Comparison of ENCODE assay signal across 8 cellular contexts in the genomic region with DNA sequence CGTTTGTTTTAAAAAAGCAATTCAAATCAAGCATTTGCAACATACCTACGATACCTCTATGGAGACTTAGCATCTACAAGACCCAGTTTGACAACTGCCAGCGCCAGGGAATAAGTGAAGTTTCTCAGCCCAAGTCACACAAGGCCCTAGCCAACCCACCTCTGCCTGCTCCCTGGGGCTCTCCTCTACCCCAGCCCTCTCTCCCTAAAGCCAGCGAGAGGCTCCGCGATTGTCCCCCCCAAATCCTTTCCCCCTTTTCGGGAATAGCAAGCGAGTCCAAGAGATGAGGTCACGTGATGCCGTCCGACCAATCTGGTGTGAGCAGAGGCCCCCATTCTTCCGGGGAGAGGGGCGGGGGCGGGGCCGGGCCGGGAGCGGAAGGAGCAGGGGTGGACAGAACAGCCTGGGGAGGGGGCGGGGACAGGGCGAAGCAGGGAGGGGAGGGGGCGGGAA.
DNase-seq lines count a peak whose midpoint lies in the region; FAIRE-seq and TF ChIP-seq lines count a peak whose summit lies in the region.

No MANE protein-coding gene starts in this region.

- no peaks in the 10 kb centered on the region for H3K9me3 ChIP-seq in HAP-1
- no peaks in the 10 kb centered on the region for H3K9me3 ChIP-seq in astrocyte (ENCODE audit: insufficient read depth, low read depth, low read length)
- H3K9me3 ChIP-seq in uterus = no peaks in the 10 kb centered on the region

- peaks cover 3% of the 10 kb centered on the region for H3K4me1 Mint-ChIP-seq in astrocyte (ENCODE audit: low read depth, unreplicated experiment)

- peak overlapping the region; percentile 40 for H3K27ac ChIP-seq in astrocyte (ENCODE audit: low read depth, low read length)
- H3K27ac ChIP-seq in uterus = peak overlapping the region; percentile 77 to 85

- H3K4me3 Mint-ChIP-seq in astrocyte (ENCODE audit: unreplicated experiment) = peak overlapping the region; percentile 92

- H3K36me3 Mint-ChIP-seq in astrocyte (ENCODE audit: low read depth, unreplicated experiment) = no peaks in the 10 kb centered on the region

- TF ChIP-seq POLR2A in uterus (IDR thresholded peaks at IDR 0.05) = peak in 1 of 2 donors; percentile 21

- H3K36me3 ChIP-seq in HAP-1 (replicated peaks) = no peaks in the 10 kb centered on the region
- H3K36me3 ChIP-seq in astrocyte (ENCODE audit: insufficient read depth, low read length) = no peaks in the 10 kb centered on the region
- H3K36me3 ChIP-seq in uterus = no peaks in the 10 kb centered on the region

- H3K27me3 ChIP-seq in HAP-1 (ENCODE audit: low read depth) = no peaks in the 10 kb centered on the region
- no peaks in the 10 kb centered on the region for H3K27me3 ChIP-seq in astrocyte (ENCODE audit: insufficient read depth, low read length)
- no peaks in the 10 kb centered on the region for H3K27me3 ChIP-seq in uterus

- H3K9me3 Mint-ChIP-seq in astrocyte (ENCODE audit: unreplicated experiment) = no peaks in the 10 kb centered on the region

- DNase-seq in ELR (ENCODE audit: low read depth) = peak; percentile 6
- DNase-seq in HAP-1 (ENCODE audit: low spot score in 2 of 2) = peak; percentile 56 to 87
- DNase-seq in NCI-H1105 (lab: John Stamatoyannopoulos, UW) = peak; percentile 87
- peak; percentile 73 for DNase-seq in T-helper 22 cell (ENCODE audit: low read depth)
- peak; percentile 43 for DNase-seq in astrocyte (ENCODE audit: low read depth)
- peak; percentile 72 to 97 (median 89) for DNase-seq in hypothalamus (lab: John Stamatoyannopoulos, UW)
- peak; percentile 54 for DNase-seq in renal cortical epithelial cell (ENCODE audit: low read depth)
- peak; percentile 93 to 94 for DNase-seq in uterus

- peak overlapping the region; percentile 96 for H3K4me2 ChIP-seq in astrocyte (ENCODE audit: low read length)

- H3K9ac ChIP-seq in astrocyte (ENCODE audit: low read length) = peak overlapping the region; percentile 83

- peak overlapping the region; percentile 34 for H3K4me3 ChIP-seq in HAP-1
- H3K4me3 ChIP-seq in astrocyte (ENCODE audit: insufficient read depth, low read depth, low read length) = peak overlapping the region; percentile 87
- peak overlapping the region; percentile 48 to 60 for H3K4me3 ChIP-seq in uterus

- peak overlapping the region; percentile 96 for H2AFZ ChIP-seq in astrocyte (ENCODE audit: low read depth, low read length)

- no peak for FAIRE-seq in astrocyte (lab: Jason Lieb, UNC)

- peak overlapping the region; percentile 67 for H3K27ac Mint-ChIP-seq in astrocyte (ENCODE audit: unreplicated experiment)

- no peaks in the 10 kb centered on the region; the same call in 1 of the 2 replicates for H3K4me1 ChIP-seq in HAP-1
- H3K4me1 ChIP-seq in astrocyte (ENCODE audit: insufficient read depth, low read length) = no peaks in the 10 kb centered on the region
- no peaks in the 10 kb centered on the region for H3K4me1 ChIP-seq in uterus

- intact Hi-C loops in uterus (cut with DNase I; ENCODE audit: low total_unique reads) = no loop called here

- H3K79me2 ChIP-seq in astrocyte (ENCODE audit: insufficient read depth, low read length) = no peaks in the 10 kb centered on the region

- in situ Hi-C loops in HAP-1 (cut with MboI; ENCODE audit: low sequenced_read_pairs) = no loop called here

- TF ChIP-seq CTCF in astrocyte (IDR thresholded peaks at IDR 0.05; ENCODE audit: insufficient read depth, low read depth, low read length) = no peak
- TF ChIP-seq CTCF in uterus (IDR thresholded peaks at IDR 0.05) = no peak

- peaks cover 14% of the 10 kb centered on the region for H3K27me3 Mint-ChIP-seq in astrocyte (ENCODE audit: low read depth, unreplicated experiment)

- H4K20me1 ChIP-seq in astrocyte (ENCODE audit: insufficient read depth, low read length) = no peaks in the 10 kb centered on the region

Comparison
In these comparisons a context has a peak if more than half of its experiments do, and no peak if none do; other contexts are left out.
1. Peak in every context shown above with its lines: DNase-seq, H3K4me3 ChIP-seq and H3K27ac ChIP-seq.
2. DNase-seq: peak in every context shown above with its lines; median percentile 94 in uterus; 89 in hypothalamus; 87 in NCI-H1105; 73 in T-helper 22 cell; 72 in HAP-1; 54 in renal cortical epithelial cell; 43 in astrocyte; 6 in ELR.
3. H3K4me3 ChIP-seq: peak in every context shown above with its lines; median percentile 87 in astrocyte; 54 in uterus; 34 in HAP-1.